In genomic region chr16:69814561-69814960, GRCh38 we compare ENCODE assay signal across 1 cellular context.
TF ChIP-seq lines count a peak whose summit lies in the region.

No MANE protein-coding gene starts in this region.

TF ChIP-seq in IMR-90, 13 proteins besides CTCF, POLR2A, EP300 and RAD21:
- TF ChIP-seq CEBPB (IDR thresholded peaks at IDR 0.05; ENCODE audit: low read depth, low read length) = no peak
- no peak for TF ChIP-seq MAZ (IDR thresholded peaks at IDR 0.05; ENCODE audit: borderline replicate concordance, low read depth, low read length)
- no peak for TF ChIP-seq CHD1 (IDR thresholded peaks at IDR 0.05; ENCODE audit: low read depth, low read length)
- TF ChIP-seq RFX5 (IDR thresholded peaks at IDR 0.05; ENCODE audit: low read depth, low read length) = no peak
- no peak for TF ChIP-seq NFE2L2 (IDR thresholded peaks at IDR 0.05; ENCODE audit: low read depth, low read length)
- TF ChIP-seq ELK1 (IDR thresholded peaks at IDR 0.05; ENCODE audit: borderline replicate concordance, low read depth, low read length) = no peak
- TF ChIP-seq SMC3 (IDR thresholded peaks at IDR 0.05; ENCODE audit: low read depth, low read length) = no peak
